Comparison of ENCODE assay signal across 13 cellular contexts in genomic region chr9:72278959-72279358, GRCh38.
DNase-seq lines count a peak whose midpoint lies in the region; ATAC-seq and TF ChIP-seq lines count a peak whose summit lies in the region.
"Had no signal": no experiment of that assay in that cellular context is flagged by ENCODE, and none has a peak within 500 bp of the region (broad histone marks: within the 10 kb centered on the region; RNA-seq: fewer than 3 reads in every experiment).

No MANE protein-coding gene starts in this region.

- no peak overlapping the region for H3K27ac ChIP-seq in adrenal gland
- H3K27ac ChIP-seq: HL-60, prostate gland had no signal

- no peaks in the 10 kb centered on the region for H3K36me3 ChIP-seq in adrenal gland (replicated peaks in 1 of 2)
- H3K36me3 ChIP-seq: prostate gland had no signal

- no peak overlapping the region for H3K4me3 ChIP-seq in adrenal gland
- H3K4me3 ChIP-seq: prostate gland had no signal

- no peak for TF ChIP-seq POLR2A in adrenal gland (IDR thresholded peaks at IDR 0.05)

- 82 to 96% (median 88%) methylated on average over 2 of the region's 2 CpGs for WGBS in adrenal gland, 4 donors

- no peaks in the 10 kb centered on the region for H3K27me3 ChIP-seq in adrenal gland

- no peak for TF ChIP-seq CTCF in adrenal gland (IDR thresholded peaks at IDR 0.05)

- no peaks in the 10 kb centered on the region for H3K4me1 ChIP-seq in adrenal gland (replicated peaks in 1 of 2)
- H3K4me1 ChIP-seq: prostate gland had no signal

- intact Hi-C loops in adrenal gland (cut with DNase I) = loop anchor here in 1 of 2 donors (10.0 kb wide), 2 partner anchors 316 to 546 kb away; no protein-coding TSS in a partner anchor

- peak; percentile 55 for ATAC-seq in GM18519 (IDR thresholded peaks at IDR 0.05; ENCODE audit: low FRiP score, unreplicated experiment)
- ATAC-seq in GM21367 (IDR thresholded peaks at IDR 0.05; ENCODE audit: unreplicated experiment) = peak; percentile 71
- peak; percentile 66 for ATAC-seq in HG02938 (IDR thresholded peaks at IDR 0.05; ENCODE audit: unreplicated experiment)
- ATAC-seq in HG03521 (IDR thresholded peaks at IDR 0.05; ENCODE audit: unreplicated experiment) = peak; percentile 66
- ATAC-seq: WTC11 had no signal

- no peaks in the 10 kb centered on the region for H3K9me3 ChIP-seq in adrenal gland (replicated peaks in 1 of 3)
- H3K9me3 ChIP-seq: prostate gland had no signal

- no peak for DNase-seq in adrenal gland
- no peak for DNase-seq in CD1c-positive myeloid dendritic cell (ENCODE audit: extremely low spot score)
- DNase-seq in amniotic stem cell (lab: John Stamatoyannopoulos, UW) = no peak
- DNase-seq in ureter (ENCODE audit: low spot score) = no peak
- DNase-seq: DMS53, immature natural killer cell had no signal
